8 cellular contexts compared by ENCODE assay signal in the genomic region with DNA sequence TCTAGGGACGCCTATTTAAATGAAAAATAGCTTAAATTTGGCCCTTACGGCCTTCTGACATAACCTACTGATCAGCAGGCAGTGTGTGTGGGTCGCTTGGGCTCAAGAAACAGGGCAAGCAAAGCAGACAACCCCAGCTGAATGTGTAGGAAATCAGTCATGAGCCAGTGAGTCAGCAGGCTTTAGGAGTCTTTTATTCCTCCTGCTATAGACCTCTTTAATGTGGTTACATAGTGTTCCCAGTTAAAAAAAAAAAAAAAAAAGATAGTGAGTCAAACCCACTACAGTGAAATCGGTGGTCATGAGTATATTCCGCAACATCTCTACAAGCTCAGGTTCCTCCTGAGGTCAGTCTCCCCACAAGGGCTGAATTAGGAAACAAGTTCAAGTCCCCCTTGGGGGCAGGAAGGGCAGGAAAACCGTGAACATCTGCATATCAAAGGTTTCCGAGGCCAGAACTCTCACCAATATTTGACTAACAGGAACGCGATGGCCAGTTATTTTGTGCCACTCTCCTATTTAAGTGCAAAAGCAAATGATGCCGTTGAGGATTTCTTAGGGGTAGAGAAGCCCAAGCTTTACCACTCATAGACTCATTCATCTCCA. TPM values are rescaled to one million over a fixed set of nuclear protein-coding genes. Genes with fewer than 3 reads are reported as not detected.
DNase-seq lines count a peak whose midpoint lies in the region; ATAC-seq and TF ChIP-seq lines count a peak whose summit lies in the region.

No MANE protein-coding gene starts in this region.

- peaks cover 24% of the 10 kb centered on the region for H3K36me3 Mint-ChIP-seq in activated T-cell treated with anti-CD3 and anti-CD28 coated beads, Interleukin-2, amount 50 U/mL, for 4 hours (ENCODE audit: insufficient read depth)

- WGBS in right cardiac atrium = 75% methylated on average over 10 of the region's 10 CpGs

- H3K9me3 ChIP-seq in right cardiac atrium (ENCODE audit: control insufficient read depth, low read length) (no peaks in the 10 kb centered on the region), Peyer's patch (no peaks in the 10 kb centered on the region)

- H3K4me1 Mint-ChIP-seq in activated T-cell treated with anti-CD3 and anti-CD28 coated beads, Interleukin-2, amount 50 U/mL, for 4 hours (ENCODE audit: low read depth) = peaks cover 20% of the 10 kb centered on the region

- H3K4me3 Mint-ChIP-seq in activated T-cell treated with anti-CD3 and anti-CD28 coated beads, Interleukin-2, amount 50 U/mL, for 4 hours = no peak overlapping the region

- TF ChIP-seq CTCF in AG10803 (conservative IDR thresholded peaks at IDR 0.05; ENCODE audit: low read length) (no peak), Peyer's patch (IDR thresholded peaks at IDR 0.05) (no peak)

- no peaks in the 10 kb centered on the region for H3K27me3 ChIP-seq in right cardiac atrium (ENCODE audit: control insufficient read depth, insufficient read depth)
- H3K27me3 ChIP-seq in Peyer's patch = no peaks in the 10 kb centered on the region

- DNase-seq in AG10803 (ENCODE audit: low read depth) (peak; percentile 89), M059J (ENCODE audit: low read depth) (peak; percentile 87), right cardiac atrium (no peak), Peyer's patch (no peak)
- peak; percentile 51 for DNase-seq in activated T-cell treated with anti-CD3 and anti-CD28 coated beads, Interleukin-2, amount 50 U/mL, for 4 hours
- DNase-seq in stimulated activated CD8-positive, alpha-beta memory T cell treated with anti-CD3 and anti-CD28 coated beads, Interleukin-12 subunit alpha, Interleukin-12 subunit beta, amount 100 ng/mL, for 1 hour (ENCODE audit: low read depth) = peak; percentile 39

- intact Hi-C loops in right cardiac atrium (cut with DNase I) = no loop called here

- H3K27ac ChIP-seq in right cardiac atrium (ENCODE audit: low read length) (peak overlapping the region; percentile 52), Peyer's patch (no peak overlapping the region)

- H3K4me1 ChIP-seq in right cardiac atrium (ENCODE audit: control insufficient read depth, insufficient read depth, low read length) (peaks cover 12% of the 10 kb centered on the region), Peyer's patch (no peaks in the 10 kb centered on the region)

- peaks cover 0 to 10% (median 0%) of the 10 kb centered on the region in 3 donors for H3K36me3 ChIP-seq in Peyer's patch

- peak; percentile 97 to 99 for ATAC-seq in activated T-cell treated with anti-CD3 and anti-CD28 coated beads, Interleukin-2, amount 50 U/mL, for 4 hours
- peak; percentile 21 to 52 for ATAC-seq in right cardiac atrium
- no peak for ATAC-seq in GM18517 (IDR thresholded peaks at IDR 0.05; ENCODE audit: unreplicated experiment)
- no peak for ATAC-seq in GM19397 (IDR thresholded peaks at IDR 0.05; ENCODE audit: unreplicated experiment)

- H3K4me3 ChIP-seq in AG10803 (ENCODE audit: low read length) (no peak overlapping the region), right cardiac atrium (ENCODE audit: low read length) (no peak overlapping the region), Peyer's patch (no peak overlapping the region)

- no peaks in the 10 kb centered on the region for H3K9me3 Mint-ChIP-seq in activated T-cell treated with anti-CD3 and anti-CD28 coated beads, Interleukin-2, amount 50 U/mL, for 4 hours

- H3K27me3 Mint-ChIP-seq in activated T-cell treated with anti-CD3 and anti-CD28 coated beads, Interleukin-2, amount 50 U/mL, for 4 hours (ENCODE audit: low read depth) = no peaks in the 10 kb centered on the region

- no peak for TF ChIP-seq POLR2A in Peyer's patch (IDR thresholded peaks at IDR 0.05)

RNA-seq across cellular contexts. Expression of a gene that starts 32.7 kb away (rescaled TPM):
- 7.5 and 11.1 TPM in 2 replicates for total RNA-seq in M059J (2014; rRNA removed; shearing (Covaris generic))
- 10 to 100 TPM; 24.2 to 28.3 (median 28.1) TPM for total RNA-seq in activated T-cell treated with anti-CD3 and anti-CD28 coated beads, Interleukin-2, amount 50 U/mL, for 4 hours
- total RNA-seq in right cardiac atrium (100 to 1,000 TPM in 2 of 4 donors, 10 to 100 TPM in 2; 94.6 to 149 (median 106) TPM), Peyer's patch (10 to 100 TPM; 14.9 to 23.1 (median 18.1) TPM)
- polyA plus RNA-seq in right cardiac atrium = 129 TPM

RNA-seq across cellular contexts. Expression of a gene that starts 59.2 kb away (rescaled TPM):
- total RNA-seq in M059J (2014; rRNA removed; shearing (Covaris generic)) = 64.1 and 83.3 TPM in 2 replicates
- total RNA-seq in activated T-cell treated with anti-CD3 and anti-CD28 coated beads, Interleukin-2, amount 50 U/mL, for 4 hours = 10 to 100 TPM; 27.9 to 31.4 (median 28.5) TPM
- total RNA-seq in right cardiac atrium = 1 to 10 TPM; 1.0 to 1.8 (median 1.6) TPM
- polyA plus RNA-seq in right cardiac atrium = 0.66 TPM
- total RNA-seq in Peyer's patch = 10 to 100 TPM in 1 of 4 donors, 1 to 10 TPM in 3; 3.3 to 30.5 (median 7.1) TPM

Comparison
In these comparisons a context has a peak if more than half of its experiments do, and no peak if none do; other contexts are left out.
1. DNase-seq: peak in AG10803 (single experiment), M059J (single experiment), activated T-cell treated with anti-CD3 and anti-CD28 coated beads, Interleukin-2, amount 50 U/mL, for 4 hours (single experiment) and stimulated activated CD8-positive, alpha-beta memory T cell treated with anti-CD3 and anti-CD28 coated beads, Interleukin-12 subunit alpha, Interleukin-12 subunit beta, amount 100 ng/mL, for 1 hour (single experiment); none in right cardiac atrium (0 of 3) and Peyer's patch (0 of 3).
2. ATAC-seq: peak in activated T-cell treated with anti-CD3 and anti-CD28 coated beads, Interleukin-2, amount 50 U/mL, for 4 hours (2 of 2) and right cardiac atrium (2 of 2); none in GM18517 (single experiment) and GM19397 (single experiment).